In genomic region chr5:159156839-159157238, GRCh38 we compare ENCODE assay signal across 8 cellular contexts. TPM values are rescaled to one million over a fixed set of nuclear protein-coding genes. Genes with fewer than 3 reads are reported as not detected.
DNase-seq lines count a peak whose midpoint lies in the region; ATAC-seq, FAIRE-seq and TF ChIP-seq lines count a peak whose summit lies in the region.

No MANE protein-coding gene starts in this region.

- H3K4me3 Mint-ChIP-seq in activated CD4-positive, alpha-beta T cell treated with anti-CD3 and anti-CD28 coated beads, Interleukin-2, amount 10 ng/mL, durations not matched to agents 7 days and 5 days, result no peak overlapping the region

- H3K4me1 ChIP-seq in pancreas, result no peaks in the 10 kb centered on the region

- FAIRE-seq in frontal cortex (lab: Jason Lieb, UNC) (no peak), pancreas (lab: Jason Lieb, UNC) (peak; percentile 5)

- ATAC-seq in HG02852 (IDR thresholded peaks at IDR 0.05; ENCODE audit: unreplicated experiment) (peak; percentile 79), pancreas (peak; percentile 70 to 94 (median 90)), GM18909 (IDR thresholded peaks at IDR 0.05; ENCODE audit: poor library complexity, unreplicated experiment) (no peak)

- no peaks in the 10 kb centered on the region for H3K9me3 Mint-ChIP-seq in activated CD4-positive, alpha-beta T cell treated with anti-CD3 and anti-CD28 coated beads, Interleukin-2, amount 10 ng/mL, durations not matched to agents 7 days and 5 days

- H3K9me3 ChIP-seq in pancreas, result no peaks in the 10 kb centered on the region

- DNase-seq in AG09309 (ENCODE audit: low read depth) (peak; percentile 40), GM06990 (ENCODE audit: extremely low read depth, insufficient read length) (no peak), NCI-H2171 (lab: John Stamatoyannopoulos, UW) (peak; percentile 25), frontal cortex (ENCODE audit: low spot score in 2 of 2) (peak; percentile 32 to 51), pancreas (peak in 2 of 6 donors; percentile 33 to 42)
- DNase-seq in activated CD4-positive, alpha-beta T cell treated with anti-CD3 and anti-CD28 coated beads, Interleukin-2, amount 10 ng/mL, durations not matched to agents 7 days and 5 days, result peak; percentile 58

- H3K27me3 Mint-ChIP-seq in activated CD4-positive, alpha-beta T cell treated with anti-CD3 and anti-CD28 coated beads, Interleukin-2, amount 10 ng/mL, durations not matched to agents 7 days and 5 days, result no peaks in the 10 kb centered on the region

- H3K36me3 ChIP-seq in GM06990 (ENCODE audit: control insufficient read depth, insufficient read depth, low read length) (peaks cover 6% of the 10 kb centered on the region), pancreas (peaks cover 0 to 8% (median 6%) of the 10 kb centered on the region in 3 donors)

- H3K4me3 ChIP-seq in AG09309 (ENCODE audit: control insufficient read depth, low read depth, low read length) (no peak overlapping the region), GM06990 (replicated peaks; ENCODE audit: low read depth, low read length) (no peak overlapping the region), pancreas (no peak overlapping the region)

- CTCF ChIA-PET in activated CD4-positive, alpha-beta T cell treated with anti-CD3 and anti-CD28 coated beads, Interleukin-2, amount 10 ng/mL, durations not matched to agents 7 days and 5 days (lab: Charles Lee), result interaction anchor here (0.5 to 1.7 kb wide), 14 partner anchors 8 to 253 kb away, joined by 3 to 19 read pairs (median 3); no protein-coding TSS in a partner anchor

- H3K27me3 ChIP-seq in GM06990 (replicated peaks; ENCODE audit: control insufficient read depth, insufficient read depth, low read length) (no peaks in the 10 kb centered on the region), pancreas (no peaks in the 10 kb centered on the region)

- H3K4me1 Mint-ChIP-seq in activated CD4-positive, alpha-beta T cell treated with anti-CD3 and anti-CD28 coated beads, Interleukin-2, amount 10 ng/mL, durations not matched to agents 7 days and 5 days, result peaks cover 28% of the 10 kb centered on the region

- POLR2A ChIA-PET in activated CD4-positive, alpha-beta T cell treated with anti-CD3 and anti-CD28 coated beads, Interleukin-2, amount 10 ng/mL, durations not matched to agents 7 days and 5 days (lab: Charles Lee), result no interaction called here

- intact Hi-C loops in pancreas (cut with DNase I), result loop anchor here in 1 of 3 donors (10.0 kb wide), 2 partner anchors 158 to 828 kb away; no protein-coding TSS in a partner anchor

- H3K27ac ChIP-seq in pancreas, result no peak overlapping the region

- no peak overlapping the region for H3K27ac Mint-ChIP-seq in activated CD4-positive, alpha-beta T cell treated with anti-CD3 and anti-CD28 coated beads, Interleukin-2, amount 10 ng/mL, durations not matched to agents 7 days and 5 days

- peaks cover 38% of the 10 kb centered on the region for H3K36me3 Mint-ChIP-seq in activated CD4-positive, alpha-beta T cell treated with anti-CD3 and anti-CD28 coated beads, Interleukin-2, amount 10 ng/mL, durations not matched to agents 7 days and 5 days (ENCODE audit: low read depth)

- TF ChIP-seq CTCF in AG09309 (IDR thresholded peaks at IDR 0.05; ENCODE audit: control insufficient read depth, insufficient read depth, low read depth, low read length, missing control alignments), result peak; percentile 79
- peak; percentile 80 for TF ChIP-seq CTCF in GM06990 (IDR thresholded peaks at IDR 0.05; ENCODE audit: insufficient read depth, low read length, poor library complexity, severe bottlenecking)
- peak; percentile 52 to 88 (median 73) for TF ChIP-seq CTCF in pancreas (IDR thresholded peaks at IDR 0.05)

- WGBS in pancreas, 2 donors, result 3 to 9% methylated on average over 2 of the region's 2 CpGs

RNA-seq across cellular contexts. Expression of gene RNF145, which starts 52.5 kb away (rescaled TPM):
- total RNA-seq in activated CD4-positive, alpha-beta T cell treated with anti-CD3 and anti-CD28 coated beads, Interleukin-2, amount 10 ng/mL, durations not matched to agents 7 days and 5 days, result 100 to 1,000 TPM; 133 to 145 TPM
- total RNA-seq in frontal cortex (124 TPM), pancreas (10 to 100 TPM; 10.2 to 29.5 (median 14.5) TPM)
- 10 to 100 TPM in 1 of 2 donors, 1 to 10 TPM in 1; 6.9 to 33.6 TPM for polyA plus RNA-seq in pancreas

RNA-seq across cellular contexts. Expression of gene EBF1, which starts 57.1 kb away (rescaled TPM):
- total RNA-seq in activated CD4-positive, alpha-beta T cell treated with anti-CD3 and anti-CD28 coated beads, Interleukin-2, amount 10 ng/mL, durations not matched to agents 7 days and 5 days, result under 1 TPM; 0.21 to 0.64 TPM
- total RNA-seq in frontal cortex (6.1 TPM), pancreas (1 to 10 TPM; 1.3 to 6.1 (median 2.9) TPM)
- 1 to 10 TPM; 1.5 to 2.6 TPM for polyA plus RNA-seq in pancreas
